Comparison of ENCODE assay signal across 24 cellular contexts in the genomic region with DNA sequence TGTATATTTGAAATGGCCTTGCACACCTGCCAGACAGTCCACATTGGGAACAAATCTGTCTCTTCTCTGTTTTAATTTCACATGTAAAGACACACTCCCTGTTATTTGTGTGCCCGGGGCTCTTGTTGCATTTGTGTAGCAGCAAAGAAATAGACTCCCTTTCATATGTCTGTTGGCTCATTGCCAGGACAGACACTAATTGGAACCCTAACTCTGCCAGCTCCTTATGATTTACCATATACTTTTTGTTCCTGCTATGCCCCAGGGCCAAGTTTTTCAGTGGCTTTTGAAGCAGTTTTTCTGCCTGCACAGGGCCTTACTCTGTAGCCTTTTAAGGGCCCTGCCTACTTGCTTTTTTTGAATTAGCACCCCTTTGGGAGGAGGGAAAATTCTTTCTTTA.
"Had no signal": no experiment of that assay in that cellular context is flagged by ENCODE, and none has a peak within 500 bp of the region (broad histone marks: within the 10 kb centered on the region; RNA-seq: fewer than 3 reads in every experiment).

No MANE protein-coding gene starts in this region.

- ATAC-seq: activated naive CD8-positive, alpha-beta T cell treated with anti-CD3 and anti-CD28 coated beads, Interleukin-2, amount 50 U/mL, for 24 hours; activated T-cell treated with anti-CD3 and anti-CD28 coated beads, Interleukin-2, amount 50 U/mL, for 72 hours; heart right ventricle; left cardiac atrium; stimulated activated naive B cell treated with anti-CD40 and anti-IgM and Interleukin-4, amounts not matched to agents 10 μg/mL and 1 μg/mL and 100 μg/mL, for 72 hours had no signal

- H3K4me1 ChIP-seq: heart right ventricle, prostate gland, testis, vagina had no signal

- H3K4me3 Mint-ChIP-seq: activated CD4-positive, alpha-beta memory T cell treated with anti-CD3 and anti-CD28 coated beads for 36 hours; activated naive CD4-positive, alpha-beta T cell treated with anti-CD3 and anti-CD28 coated beads for 36 hours; activated naive CD8-positive, alpha-beta T cell treated with anti-CD3 and anti-CD28 coated beads, Interleukin-2, amount 50 U/mL, for 24 hours; activated T-cell treated with anti-CD3 and anti-CD28 coated beads, Interleukin-2, amount 50 U/mL, for 72 hours; memory B cell; nephron; stimulated activated naive B cell treated with anti-CD40 and anti-IgM and Interleukin-4, amounts not matched to agents 10 μg/mL and 1 μg/mL and 100 μg/mL, for 72 hours had no signal

- DNase-seq: activated CD4-positive, alpha-beta memory T cell treated with anti-CD3 and anti-CD28 coated beads for 36 hours; activated CD4-positive, alpha-beta T cell treated with anti-CD3 and anti-CD28 coated beads for 48 hours; activated CD4-positive, CD25-positive, alpha-beta regulatory T cell; activated effector memory CD4-positive, alpha-beta T cell treated with Interleukin-2 at 50 U/mL for 16 hours; activated naive CD4-positive, alpha-beta T cell treated with anti-CD3 and anti-CD28 coated beads for 36 hours; activated naive CD8-positive, alpha-beta T cell treated with anti-CD3 and anti-CD28 coated beads, Interleukin-2, amount 50 U/mL, for 24 hours; activated T-cell treated with anti-CD3 and anti-CD28 coated beads, Interleukin-2, amount 50 U/mL, for 72 hours; cortex of kidney; heart right ventricle; islet precursor cell; left cardiac atrium; ovary; stimulated activated CD4-positive, alpha-beta T cell treated with anti-CD3 and anti-CD28 coated beads, Interleukin-2, amount 100 ng/mL, for 48 hours; stimulated activated CD8-positive, alpha-beta memory T cell treated with anti-CD3 and anti-CD28 coated beads, Interleukin-4, amount 100 ng/mL, for 48 hours; stimulated activated naive B cell treated with anti-CD40 and anti-IgM and Interleukin-4, amounts not matched to agents 10 μg/mL and 1 μg/mL and 100 μg/mL, for 72 hours; testis; trophoblast cell had no signal

- H3K27ac Mint-ChIP-seq: activated CD4-positive, alpha-beta memory T cell treated with anti-CD3 and anti-CD28 coated beads for 36 hours; activated naive CD4-positive, alpha-beta T cell treated with anti-CD3 and anti-CD28 coated beads for 36 hours; activated naive CD8-positive, alpha-beta T cell treated with anti-CD3 and anti-CD28 coated beads, Interleukin-2, amount 50 U/mL, for 24 hours; activated T-cell treated with anti-CD3 and anti-CD28 coated beads, Interleukin-2, amount 50 U/mL, for 72 hours; memory B cell; stimulated activated naive B cell treated with anti-CD40 and anti-IgM and Interleukin-4, amounts not matched to agents 10 μg/mL and 1 μg/mL and 100 μg/mL, for 72 hours had no signal

- H3K36me3 Mint-ChIP-seq: activated CD4-positive, alpha-beta memory T cell treated with anti-CD3 and anti-CD28 coated beads for 36 hours; memory B cell; stimulated activated naive B cell treated with anti-CD40 and anti-IgM and Interleukin-4, amounts not matched to agents 10 μg/mL and 1 μg/mL and 100 μg/mL, for 72 hours had no signal

- H3K27me3 Mint-ChIP-seq: activated CD4-positive, alpha-beta memory T cell treated with anti-CD3 and anti-CD28 coated beads for 36 hours; activated naive CD8-positive, alpha-beta T cell treated with anti-CD3 and anti-CD28 coated beads, Interleukin-2, amount 50 U/mL, for 24 hours; stimulated activated naive B cell treated with anti-CD40 and anti-IgM and Interleukin-4, amounts not matched to agents 10 μg/mL and 1 μg/mL and 100 μg/mL, for 72 hours had no signal

- H3K36me3 ChIP-seq: cardiac muscle cell, heart right ventricle, neutrophil, ovary, prostate gland, vagina had no signal

- H3K4me3 ChIP-seq: cardiac muscle cell, heart right ventricle, ovary, prostate gland, testis, vagina had no signal

- H3K9me3 ChIP-seq: ovary, prostate gland, testis, vagina had no signal

- H3K27me3 ChIP-seq: cardiac muscle cell, heart right ventricle, neutrophil, ovary, testis, vagina had no signal

- H3K4me1 Mint-ChIP-seq: activated naive CD8-positive, alpha-beta T cell treated with anti-CD3 and anti-CD28 coated beads, Interleukin-2, amount 50 U/mL, for 24 hours; memory B cell; stimulated activated naive B cell treated with anti-CD40 and anti-IgM and Interleukin-4, amounts not matched to agents 10 μg/mL and 1 μg/mL and 100 μg/mL, for 72 hours had no signal

- H3K27ac ChIP-seq: cardiac muscle cell, epithelial cell of prostate, heart right ventricle, neutrophil, ovary, prostate gland, testis, vagina had no signal
